ENCODE assay signal across 1 cellular context in genomic region chr1:204171751-204172178, GRCh38.
TF ChIP-seq lines count a peak whose summit lies in the region.

No MANE protein-coding gene starts in this region.

TF ChIP-seq in HCT116, 20 proteins besides CTCF, POLR2A, EP300 and RAD21 (continued from another document):
- TF ChIP-seq ZBTB33 (IDR thresholded peaks at IDR 0.05; ENCODE audit: extremely low read depth, insufficient replicate concordance, low read length): peak; percentile 68
- peak; percentile 98 for TF ChIP-seq FOSL1 (IDR thresholded peaks at IDR 0.05; ENCODE audit: low read depth)
- TF ChIP-seq EZH2 (IDR thresholded peaks at IDR 0.05): no peak
- TF ChIP-seq TCF7L2 (IDR thresholded peaks at IDR 0.05; ENCODE audit: borderline replicate concordance, extremely low read depth, insufficient read depth, insufficient read length): peak; percentile 56
- no peak for TF ChIP-seq ZFX (IDR thresholded peaks at IDR 0.05)
